In genomic region chr4:101952985-101953384, GRCh38 we compare ENCODE assay signal across 14 cellular contexts.
A peak's percentile ranks its signal among the peaks of the same experiment; 100 is the strongest.
DNase-seq lines count a peak whose midpoint lies in the region; ATAC-seq, FAIRE-seq and TF ChIP-seq lines count a peak whose summit lies in the region.
"Had no signal": no experiment of that assay in that cellular context is flagged by ENCODE, and none has a peak within 500 bp of the region (broad histone marks: within the 10 kb centered on the region; RNA-seq: fewer than 3 reads in every experiment).

No MANE protein-coding gene starts in this region.

- H3K4me1 ChIP-seq in HUES6 (ENCODE audit: control insufficient read depth, insufficient read depth, low read length) (peaks cover 42% of the 10 kb centered on the region), SJSA1 (replicated peaks) (peaks cover 27% of the 10 kb centered on the region)

- FAIRE-seq in GM19239 (lab: Jason Lieb, UNC): no peak
- FAIRE-seq: RCC 7860 had no signal

- peak overlapping the region; percentile 89 for H3K27ac Mint-ChIP-seq in memory B cell

- no peak overlapping the region for H3K9ac ChIP-seq in HUES6 (ENCODE audit: low read length)

- peaks cover 29% of the 10 kb centered on the region for H3K4me1 Mint-ChIP-seq in memory B cell

- H3K36me3 ChIP-seq in HUES6 (ENCODE audit: control insufficient read depth, insufficient read depth, low read length) (no peaks in the 10 kb centered on the region), SJSA1 (no peaks in the 10 kb centered on the region)

- H3K27ac ChIP-seq in C4-2B (peak overlapping the region; percentile 67; the same call in 1 of the 2 replicates), HUES6 (ENCODE audit: low read depth, low read length) (peak overlapping the region; percentile 72; the same call in 1 of the 2 replicates), SJSA1 (peak overlapping the region; percentile 95; the same call in 1 of the 2 replicates)

- peaks cover 1% of the 10 kb centered on the region for H3K9me3 Mint-ChIP-seq in memory B cell

- peaks cover 35% of the 10 kb centered on the region for H3K36me3 Mint-ChIP-seq in memory B cell

- no peak overlapping the region for H3K4me3 Mint-ChIP-seq in memory B cell

- H3K27me3 ChIP-seq in HUES6 (ENCODE audit: control insufficient read depth, insufficient read depth, low read length) (no peaks in the 10 kb centered on the region), SJSA1 (replicated peaks) (no peaks in the 10 kb centered on the region)

- H3K9me3 ChIP-seq in HUES6 (ENCODE audit: control insufficient read depth, insufficient read depth, low read depth, low read length): no peaks in the 10 kb centered on the region
- H3K9me3 ChIP-seq in SJSA1 (replicated peaks): no peaks in the 10 kb centered on the region

- TF ChIP-seq CTCF in C4-2B (conservative IDR thresholded peaks at IDR 0.05): peak; percentile 33; the same call in 1 of the 2 replicates

- ATAC-seq in memory B cell (ENCODE audit: low read depth) (no peak), GM21360 (IDR thresholded peaks at IDR 0.05; ENCODE audit: unreplicated experiment) (no peak), GM18498 (IDR thresholded peaks at IDR 0.05; ENCODE audit: unreplicated experiment) (no peak)

- no peak for DNase-seq in SJSA1 (ENCODE audit: low read depth in 1 of 2, low spot score in 2 of 2)
- DNase-seq in memory B cell (ENCODE audit: low spot score in 2 of 2): no peak
- no peak for DNase-seq in GM19239 (ENCODE audit: insufficient read length, low spot score)
- no peak for DNase-seq in iPS-NIHi7 (ENCODE audit: extremely low spot score)
- DNase-seq: COR-L47, EL, NCI-H1930, NCI-H510A, SHP77 had no signal

- no peaks in the 10 kb centered on the region for H3K27me3 Mint-ChIP-seq in memory B cell

- no peak overlapping the region for H3K4me3 ChIP-seq in HUES6 (ENCODE audit: low read depth, low read length)
- H3K4me3 ChIP-seq in SJSA1: no peak overlapping the region
